Comparison of ENCODE assay signal across 35 cellular contexts in the genomic region with DNA sequence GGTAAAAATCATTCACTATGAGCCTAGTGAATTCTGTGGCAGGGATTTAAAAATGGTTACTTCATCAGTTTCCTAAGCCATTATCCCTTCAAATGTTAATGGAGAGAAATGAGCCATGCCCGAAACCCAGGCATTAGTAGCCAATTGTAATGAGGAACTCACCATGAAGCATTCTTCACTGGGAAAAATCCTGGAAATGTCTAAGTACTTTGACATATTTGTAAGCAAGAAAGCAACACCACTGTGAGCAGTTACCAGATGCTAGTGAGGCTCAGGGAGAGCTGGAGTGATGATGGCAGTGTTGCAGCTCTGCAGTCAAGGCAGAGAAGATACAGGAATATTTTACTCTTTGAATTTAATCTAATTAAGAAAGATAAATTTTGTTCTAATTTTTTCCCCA.
"Had no signal": no experiment of that assay in that cellular context is flagged by ENCODE, and none has a peak within 500 bp of the region (broad histone marks: within the 10 kb centered on the region; RNA-seq: fewer than 3 reads in every experiment).

No MANE protein-coding gene starts in this region.

- H3K4me1 ChIP-seq: adrenal gland, body of pancreas, breast epithelium had no signal

- H3K9me3 ChIP-seq: adrenal gland, body of pancreas, breast epithelium had no signal

- H3K4me1 Mint-ChIP-seq: activated B cell treated with CpG ODN at 0.5 μM for 24 hours; activated CD4-positive, alpha-beta T cell treated with anti-CD3 and anti-CD28 coated beads, Interleukin-2, amount 10 ng/mL, durations not matched to agents 24 days and 14 days; activated naive CD8-positive, alpha-beta T cell treated with anti-CD3 and anti-CD28 coated beads for 36 hours; activated T-helper 17 cell treated with anti-CD3 and anti-CD28 coated beads, Interleukin-2, amount 50 U/mL, for 72 hours had no signal

- H3K36me3 Mint-ChIP-seq: activated CD4-positive, alpha-beta memory T cell treated with anti-CD3 and anti-CD28 coated beads for 36 hours; activated naive CD4-positive, alpha-beta T cell treated with anti-CD3 and anti-CD28 coated beads, Interleukin-2, amount 50 U/mL, for 72 hours; activated naive CD8-positive, alpha-beta T cell treated with anti-CD3 and anti-CD28 coated beads for 36 hours had no signal

- DNase-seq: activated B cell treated with CpG ODN at 0.5 μM for 24 hours; activated CD4-positive, alpha-beta memory T cell treated with anti-CD3 and anti-CD28 coated beads for 36 hours; activated CD4-positive, alpha-beta T cell treated with anti-CD3 and anti-CD28 coated beads for 4 hours; activated CD4-positive, alpha-beta T cell treated with anti-CD3 and anti-CD28 coated beads, Interleukin-2, amount 10 ng/mL, durations not matched to agents 24 days and 14 days; activated CD4-positive, alpha-beta T cell treated with anti-CD3 and anti-CD28 coated beads, Interleukin-2, amount 50 U/mL, for 1 hour; activated CD4-positive, alpha-beta T cell treated with anti-CD3 and anti-CD28 coated beads, Interleukin-2, amount 50 U/mL, for 4 hours; activated CD4-positive, CD25-positive, alpha-beta regulatory T cell treated with anti-CD3 and anti-CD28 coated beads, Interleukin-2, amount 50 U/mL, for 72 hours; activated CD8-positive, alpha-beta memory T cell treated with anti-CD3 and anti-CD28 coated beads, Interleukin-2, amount 50 U/mL, for 4 hours; activated CD8-positive, alpha-beta T cell treated with anti-CD3 and anti-CD28 coated beads for 36 hours; activated effector memory CD4-positive, alpha-beta T cell treated with anti-CD3 and anti-CD28 coated beads, Interleukin-2, amount 50 U/mL, for 16 hours; activated gamma-delta T cell treated with Interleukin-2 at 50 U/mL for 16 hours; activated naive CD4-positive, alpha-beta T cell; activated naive CD4-positive, alpha-beta T cell treated with anti-CD3 and anti-CD28 coated beads for 36 hours; activated naive CD4-positive, alpha-beta T cell treated with anti-CD3 and anti-CD28 coated beads, Interleukin-2, amount 50 U/mL, for 16 hours; activated naive CD8-positive, alpha-beta T cell treated with anti-CD3 and anti-CD28 coated beads for 36 hours; activated T-cell treated with anti-CD3 and anti-CD28 coated beads for 4 hours; activated T-cell treated with anti-CD3 and anti-CD28 coated beads, Interleukin-2, amount 50 U/mL, for 1 hour; activated T-cell treated with anti-CD3 and anti-CD28 coated beads, Interleukin-2, amount 50 U/mL, for 4 hours; activated T-cell treated with anti-CD3 and anti-CD28 coated beads, Interleukin-2, amount 50 U/mL, for 72 hours; adrenal gland; amniotic stem cell; aorta; body of pancreas; brain microvascular endothelial cell; central memory CD4-positive, alpha-beta T cell; T-helper 1 cell; T-helper 2 cell; T-helper 9 cell had no signal

- H3K36me3 ChIP-seq: adrenal gland, brain microvascular endothelial cell had no signal

- H3K4me3 ChIP-seq: adrenal gland, body of pancreas, breast epithelium had no signal

- H3K27ac Mint-ChIP-seq: activated B cell treated with CpG ODN at 0.5 μM for 24 hours; activated CD4-positive, alpha-beta memory T cell treated with anti-CD3 and anti-CD28 coated beads for 36 hours; activated CD4-positive, alpha-beta T cell treated with anti-CD3 and anti-CD28 coated beads, Interleukin-2, amount 10 ng/mL, durations not matched to agents 24 days and 14 days; activated CD8-positive, alpha-beta T cell treated with anti-CD3 and anti-CD28 coated beads for 36 hours; activated naive CD4-positive, alpha-beta T cell treated with anti-CD3 and anti-CD28 coated beads for 36 hours; activated naive CD4-positive, alpha-beta T cell treated with anti-CD3 and anti-CD28 coated beads, Interleukin-2, amount 50 U/mL, for 72 hours; activated naive CD8-positive, alpha-beta T cell treated with anti-CD3 and anti-CD28 coated beads for 36 hours; activated T-helper 1 cell treated with anti-CD3 and anti-CD28 coated beads, Interleukin-12 subunit alpha, Interleukin-12 subunit beta, Interleukin-2, Interleukin-4 antibody, amounts not matched to agents 30 ng/mL and 10 ng/mL and 1 ng/mL, durations not matched to agents 14 hours and 24 hours and 36 hours; activated T-helper 17 cell treated with anti-CD3 and anti-CD28 coated beads, Interleukin-2, amount 50 U/mL, for 72 hours; T-helper 1 cell treated with Interleukin-12 subunit alpha and Interleukin-12 subunit beta and Interleukin-4 antibody, amounts not matched to agents 30 μg/mL and 1 μg/mL, for 36 hours; T-helper 2 cell treated with Interferon-gamma antibody and Interleukin-4, amounts not matched to agents 5 μg/mL and 100 μg/mL, for 36 hours had no signal

- ATAC-seq: activated CD8-positive, alpha-beta T cell treated with anti-CD3 and anti-CD28 coated beads for 36 hours; activated naive CD4-positive, alpha-beta T cell treated with anti-CD3 and anti-CD28 coated beads, Interleukin-2, amount 50 U/mL, for 72 hours; activated T-cell treated with anti-CD3 and anti-CD28 coated beads, Interleukin-2, amount 50 U/mL, for 4 hours; activated T-cell treated with anti-CD3 and anti-CD28 coated beads, Interleukin-2, amount 50 U/mL, for 72 hours; activated T-helper 17 cell treated with anti-CD3 and anti-CD28 coated beads, Interleukin-2, amount 50 U/mL, for 72 hours; body of pancreas had no signal

- H3K27me3 ChIP-seq: adrenal gland, body of pancreas, brain microvascular endothelial cell, breast epithelium had no signal

- H3K9me3 Mint-ChIP-seq: activated naive CD4-positive, alpha-beta T cell treated with anti-CD3 and anti-CD28 coated beads for 36 hours; activated naive CD8-positive, alpha-beta T cell treated with anti-CD3 and anti-CD28 coated beads for 36 hours; activated T-helper 1 cell treated with anti-CD3 and anti-CD28 coated beads, Interleukin-12 subunit alpha, Interleukin-12 subunit beta, Interleukin-2, Interleukin-4 antibody, amounts not matched to agents 30 ng/mL and 10 ng/mL and 1 ng/mL, durations not matched to agents 14 hours and 24 hours and 36 hours; T-helper 1 cell treated with Interleukin-12 subunit alpha and Interleukin-12 subunit beta and Interleukin-4 antibody, amounts not matched to agents 30 μg/mL and 1 μg/mL, for 36 hours had no signal

- H3K27me3 Mint-ChIP-seq: activated B cell treated with CpG ODN at 0.5 μM for 24 hours; activated CD4-positive, alpha-beta memory T cell treated with anti-CD3 and anti-CD28 coated beads for 36 hours; activated CD4-positive, alpha-beta T cell treated with anti-CD3 and anti-CD28 coated beads, Interleukin-2, amount 10 ng/mL, durations not matched to agents 24 days and 14 days; activated CD8-positive, alpha-beta T cell treated with anti-CD3 and anti-CD28 coated beads for 36 hours; activated naive CD8-positive, alpha-beta T cell treated with anti-CD3 and anti-CD28 coated beads for 36 hours; activated T-helper 17 cell treated with anti-CD3 and anti-CD28 coated beads, Interleukin-2, amount 50 U/mL, for 72 hours had no signal

- H3K4me3 Mint-ChIP-seq: activated B cell treated with CpG ODN at 0.5 μM for 24 hours; activated CD4-positive, alpha-beta memory T cell treated with anti-CD3 and anti-CD28 coated beads for 36 hours; activated CD4-positive, alpha-beta T cell treated with anti-CD3 and anti-CD28 coated beads, Interleukin-2, amount 10 ng/mL, durations not matched to agents 24 days and 14 days; activated CD8-positive, alpha-beta T cell treated with anti-CD3 and anti-CD28 coated beads for 36 hours; activated naive CD4-positive, alpha-beta T cell treated with anti-CD3 and anti-CD28 coated beads for 36 hours; activated naive CD8-positive, alpha-beta T cell treated with anti-CD3 and anti-CD28 coated beads for 36 hours; activated T-cell treated with anti-CD3 and anti-CD28 coated beads, Interleukin-2, amount 50 U/mL, for 4 hours; activated T-cell treated with anti-CD3 and anti-CD28 coated beads, Interleukin-2, amount 50 U/mL, for 72 hours; activated T-helper 1 cell treated with anti-CD3 and anti-CD28 coated beads, Interleukin-12 subunit alpha, Interleukin-12 subunit beta, Interleukin-2, Interleukin-4 antibody, amounts not matched to agents 30 ng/mL and 10 ng/mL and 1 ng/mL, durations not matched to agents 14 hours and 24 hours and 36 hours; activated T-helper 17 cell treated with anti-CD3 and anti-CD28 coated beads, Interleukin-2, amount 50 U/mL, for 72 hours; T-helper 1 cell treated with Interleukin-12 subunit alpha and Interleukin-12 subunit beta and Interleukin-4 antibody, amounts not matched to agents 30 μg/mL and 1 μg/mL, for 36 hours; T-helper 2 cell treated with Interferon-gamma antibody and Interleukin-4, amounts not matched to agents 5 μg/mL and 100 μg/mL, for 36 hours had no signal

- H3K27ac ChIP-seq: adrenal gland, body of pancreas, brain microvascular endothelial cell, breast epithelium, VCaP had no signal
